ENCODE assay signal across 9 cellular contexts in the genomic region with DNA sequence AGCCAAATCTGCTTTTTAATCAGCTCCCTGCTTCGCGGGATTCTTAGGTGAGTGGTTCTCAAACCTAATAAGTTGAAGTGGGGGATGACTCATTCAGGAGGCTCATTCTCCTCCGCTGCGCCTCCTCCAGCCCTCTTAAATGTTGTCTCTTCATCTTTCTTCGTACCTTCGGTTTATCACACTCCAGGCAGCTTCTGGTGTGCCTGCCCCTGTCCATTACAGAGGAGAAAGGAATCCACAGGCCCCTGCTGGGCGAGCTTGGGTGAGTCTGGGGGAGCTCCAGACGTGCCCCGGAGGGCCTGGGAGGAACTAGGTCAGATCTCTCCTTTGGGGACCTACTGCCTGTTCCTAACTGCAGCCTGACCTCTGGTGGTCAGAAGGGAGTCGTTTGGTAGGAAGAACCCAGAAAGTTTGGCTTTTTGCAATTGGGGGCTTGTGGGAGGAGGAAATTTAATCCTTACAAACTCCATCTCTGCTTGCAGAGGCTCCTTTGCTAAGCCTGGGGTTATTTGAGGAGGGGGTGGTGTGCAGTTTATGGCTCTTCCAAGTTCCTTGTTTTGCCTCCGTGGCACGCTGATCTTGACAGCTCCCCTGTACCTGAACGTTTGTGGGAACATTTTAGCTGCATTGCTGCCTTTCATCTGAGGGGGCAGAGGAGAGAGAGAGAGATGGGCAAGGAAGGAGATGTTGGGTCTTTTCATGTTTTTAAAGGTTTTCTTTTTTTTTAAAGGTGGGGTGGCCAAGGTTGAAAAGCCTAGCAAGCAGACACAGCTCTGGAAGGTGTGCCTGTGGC.
DNase-seq lines count a peak whose midpoint lies in the region; ATAC-seq, FAIRE-seq and TF ChIP-seq lines count a peak whose summit lies in the region.
"Had no signal": no experiment of that assay in that cellular context is flagged by ENCODE, and none has a peak within 500 bp of the region (broad histone marks: within the 10 kb centered on the region; RNA-seq: fewer than 3 reads in every experiment).

No MANE protein-coding gene starts in this region.

- no peak overlapping the region for H3K4me3 ChIP-seq in Peyer's patch
- no peak overlapping the region for H3K4me3 ChIP-seq in astrocyte (ENCODE audit: insufficient read depth, low read depth, low read length)
- no peak overlapping the region for H3K4me3 ChIP-seq in retinal pigment epithelial cell (ENCODE audit: low read length)

- peak; percentile 41 for DNase-seq in NCI-H146 (lab: John Stamatoyannopoulos, UW)
- DNase-seq in NCI-H146 treated with DMSO at 0.1 percent for 48 hours (lab: John Stamatoyannopoulos, UW; ENCODE audit: unreplicated experiment), result no peak
- DNase-seq in HTR-8/SVneo (ENCODE audit: insufficient read length, low spot score), result peak; percentile 86
- peak in 1 of 3 donors; percentile 48 for DNase-seq in Peyer's patch
- DNase-seq in astrocyte (ENCODE audit: low read depth), result peak; percentile 62
- DNase-seq in hepatic stellate cell (ENCODE audit: low spot score), result peak; percentile 74
- peak; percentile 29 for DNase-seq in retinal pigment epithelial cell (ENCODE audit: low read depth)

- FAIRE-seq in HTR-8/SVneo (lab: Jason Lieb, UNC) (no peak), astrocyte (lab: Jason Lieb, UNC) (peak; percentile 86)

- ATAC-seq in HG03175 (IDR thresholded peaks at IDR 0.05; ENCODE audit: unreplicated experiment), result no peak

- no peaks in the 10 kb centered on the region for H3K4me1 ChIP-seq in Peyer's patch
- H3K4me1 ChIP-seq in astrocyte (ENCODE audit: insufficient read depth, low read length), result no peaks in the 10 kb centered on the region

- H4K20me1 ChIP-seq in astrocyte (ENCODE audit: insufficient read depth, low read length), result no peaks in the 10 kb centered on the region

- TF ChIP-seq CTCF in Peyer's patch (IDR thresholded peaks at IDR 0.05), result peak in 4 of 6 experiments; percentile 36 to 46 (median 42)
- peak; percentile 55 for TF ChIP-seq CTCF in astrocyte (IDR thresholded peaks at IDR 0.05; ENCODE audit: insufficient read depth, low read depth, low read length)
- peak; percentile 85 for TF ChIP-seq CTCF in retinal pigment epithelial cell (conservative IDR thresholded peaks at IDR 0.05; ENCODE audit: low read depth, low read length)

- no peaks in the 10 kb centered on the region for H3K9me3 Mint-ChIP-seq in astrocyte (ENCODE audit: unreplicated experiment)
- H3K9me3 Mint-ChIP-seq: activated naive CD4-positive, alpha-beta T cell treated with anti-CD3 and anti-CD28 coated beads, Interleukin-2, amount 50 U/mL, for 24 hours had no signal

- H3K27ac ChIP-seq in Peyer's patch, result no peak overlapping the region
- no peak overlapping the region for H3K27ac ChIP-seq in astrocyte (ENCODE audit: low read depth, low read length)

- H3K27me3 ChIP-seq in Peyer's patch (no peaks in the 10 kb centered on the region), astrocyte (ENCODE audit: insufficient read depth, low read length) (peaks cover 2% of the 10 kb centered on the region)

- no peaks in the 10 kb centered on the region for H3K79me2 ChIP-seq in astrocyte (ENCODE audit: insufficient read depth, low read length)

- peak overlapping the region; percentile 36 for H2AFZ ChIP-seq in astrocyte (ENCODE audit: low read depth, low read length)

- H3K9me3 ChIP-seq in Peyer's patch (no peaks in the 10 kb centered on the region), astrocyte (ENCODE audit: insufficient read depth, low read depth, low read length) (no peaks in the 10 kb centered on the region)

- TF ChIP-seq POLR2A in Peyer's patch (IDR thresholded peaks at IDR 0.05), result no peak

- H3K36me3 Mint-ChIP-seq in astrocyte (ENCODE audit: low read depth, unreplicated experiment), result no peaks in the 10 kb centered on the region
- H3K36me3 Mint-ChIP-seq: activated naive CD4-positive, alpha-beta T cell treated with anti-CD3 and anti-CD28 coated beads, Interleukin-2, amount 50 U/mL, for 24 hours had no signal

- peak overlapping the region; percentile 59 for H3K4me2 ChIP-seq in astrocyte (ENCODE audit: low read length)

- no peaks in the 10 kb centered on the region for H3K36me3 ChIP-seq in Peyer's patch
- H3K36me3 ChIP-seq in astrocyte (ENCODE audit: insufficient read depth, low read length), result no peaks in the 10 kb centered on the region

- no peak overlapping the region for H3K4me3 Mint-ChIP-seq in astrocyte (ENCODE audit: unreplicated experiment)
- H3K4me3 Mint-ChIP-seq: activated naive CD4-positive, alpha-beta T cell treated with anti-CD3 and anti-CD28 coated beads, Interleukin-2, amount 50 U/mL, for 24 hours had no signal

- peaks cover 2% of the 10 kb centered on the region for H3K27me3 Mint-ChIP-seq in astrocyte (ENCODE audit: low read depth, unreplicated experiment)

- peaks cover 7% of the 10 kb centered on the region for H3K4me1 Mint-ChIP-seq in astrocyte (ENCODE audit: low read depth, unreplicated experiment)

- H3K27ac Mint-ChIP-seq in astrocyte (ENCODE audit: unreplicated experiment), result peak overlapping the region; percentile 80
- H3K27ac Mint-ChIP-seq: activated naive CD4-positive, alpha-beta T cell treated with anti-CD3 and anti-CD28 coated beads, Interleukin-2, amount 50 U/mL, for 24 hours had no signal

- H3K9ac ChIP-seq in astrocyte (ENCODE audit: low read length), result no peak overlapping the region
